17 cellular contexts compared by ENCODE assay signal in the genomic region with DNA sequence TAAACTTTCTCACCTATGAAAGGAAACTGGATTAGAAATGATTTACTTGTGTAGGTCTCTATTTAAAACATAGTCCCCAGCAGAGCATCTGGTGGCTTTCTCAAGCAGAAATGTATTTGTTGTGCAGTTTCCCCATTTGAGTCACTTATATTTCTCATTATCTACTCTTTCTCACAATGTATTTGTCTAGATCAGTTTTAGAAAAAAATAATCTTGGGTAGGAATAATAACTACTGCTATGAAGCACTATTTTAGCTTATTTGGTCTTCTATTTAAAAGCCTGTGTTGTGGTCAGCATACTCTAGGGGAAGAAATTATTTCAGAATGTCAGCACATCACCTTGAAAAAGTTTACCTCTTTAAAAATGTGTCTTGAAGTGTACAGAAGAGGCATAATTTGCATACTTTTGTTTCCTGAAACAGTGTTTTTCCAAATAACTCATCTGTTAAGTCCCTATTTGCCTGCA.
DNase-seq lines count a peak whose midpoint lies in the region; ATAC-seq and TF ChIP-seq lines count a peak whose summit lies in the region.
"Had no signal": no experiment of that assay in that cellular context is flagged by ENCODE, and none has a peak within 500 bp of the region (broad histone marks: within the 10 kb centered on the region; RNA-seq: fewer than 3 reads in every experiment).

No MANE protein-coding gene starts in this region.

- peak; percentile 94 for ATAC-seq in GM18909 (IDR thresholded peaks at IDR 0.05; ENCODE audit: poor library complexity, unreplicated experiment)
- peak; percentile 77 for ATAC-seq in GM21619 (IDR thresholded peaks at IDR 0.05; ENCODE audit: unreplicated experiment)
- peak; percentile 86 for ATAC-seq in HG03196 (IDR thresholded peaks at IDR 0.05; ENCODE audit: unreplicated experiment)
- no peak for ATAC-seq in HG02938 (IDR thresholded peaks at IDR 0.05; ENCODE audit: unreplicated experiment)
- ATAC-seq: K562, lower lobe of right lung had no signal

- no peaks in the 10 kb centered on the region for H3K4me1 ChIP-seq in BE2C
- H3K4me1 ChIP-seq: lower lobe of right lung had no signal

- no peak for TF ChIP-seq CTCF in BE2C (IDR thresholded peaks at IDR 0.05; ENCODE audit: low read depth, low read length)

- TF ChIP-seq POLR2A in erythroblast (IDR thresholded peaks at IDR 0.05; ENCODE audit: low read length), result no peak

- DNase-seq in BE2C (no peak), erythroblast (lab: John Stamatoyannopoulos, UW) (no peak), NCI-H1694 treated with DMSO at 0.1 percent for 48 hours (lab: John Stamatoyannopoulos, UW) (no peak)
- DNase-seq: activated CD4-positive, alpha-beta memory T cell treated with anti-CD3 and anti-CD28 coated beads, Interleukin-2, amount 10 ng/mL, durations not matched to agents 7 days and 5 days; glutamatergic neuron; lower lobe of right lung; naive B cell; posterior cingulate gyrus; stimulated activated CD4-positive, alpha-beta T cell treated with anti-CD3 and anti-CD28 coated beads, Interleukin-4, amount 100 ng/mL, for 4 hours; T-helper 1 cell had no signal

- no peak overlapping the region for H3K4me3 ChIP-seq in BE2C (ENCODE audit: low read depth, low read length)
- H3K4me3 ChIP-seq: K562, lower lobe of right lung, skin epidermis, thoracic aorta had no signal

- no peaks in the 10 kb centered on the region for H3K36me3 ChIP-seq in BE2C
- H3K36me3 ChIP-seq: lower lobe of right lung, thoracic aorta had no signal

- no peaks in the 10 kb centered on the region; the same call in 1 of the 2 replicates for H3K9me3 ChIP-seq in BE2C
- H3K9me3 ChIP-seq: lower lobe of right lung, thoracic aorta had no signal

- H3K27me3 ChIP-seq in BE2C, result no peaks in the 10 kb centered on the region; the same call in 1 of the 2 replicates
